Comparison of ENCODE assay signal across 1 cellular context in the genomic region with DNA sequence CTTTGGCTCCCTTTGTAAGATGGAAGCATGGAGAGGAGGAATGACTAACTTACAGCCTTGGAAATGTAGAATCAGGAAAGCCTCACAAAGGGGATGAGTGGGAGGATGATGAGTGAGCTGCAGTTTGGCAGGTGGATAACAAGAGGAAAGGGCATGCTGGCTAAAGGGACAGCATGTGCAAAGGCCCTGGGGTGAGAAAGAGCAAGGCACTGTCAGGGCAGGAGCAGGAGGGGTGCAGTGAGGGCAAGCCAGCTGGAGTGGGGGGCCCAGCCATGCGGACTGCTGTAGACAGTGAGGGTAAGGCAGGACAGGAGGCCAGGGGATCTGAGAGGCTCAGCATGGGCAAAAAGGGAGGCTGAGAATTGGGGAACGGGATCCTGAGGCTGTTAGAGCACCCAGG.
TF ChIP-seq lines count a peak whose summit lies in the region.

No MANE protein-coding gene starts in this region.

TF ChIP-seq in HEK293, 187 proteins besides CTCF, POLR2A, EP300 and RAD21 (continued from another document):
- TF ChIP-seq, protein P1, sequence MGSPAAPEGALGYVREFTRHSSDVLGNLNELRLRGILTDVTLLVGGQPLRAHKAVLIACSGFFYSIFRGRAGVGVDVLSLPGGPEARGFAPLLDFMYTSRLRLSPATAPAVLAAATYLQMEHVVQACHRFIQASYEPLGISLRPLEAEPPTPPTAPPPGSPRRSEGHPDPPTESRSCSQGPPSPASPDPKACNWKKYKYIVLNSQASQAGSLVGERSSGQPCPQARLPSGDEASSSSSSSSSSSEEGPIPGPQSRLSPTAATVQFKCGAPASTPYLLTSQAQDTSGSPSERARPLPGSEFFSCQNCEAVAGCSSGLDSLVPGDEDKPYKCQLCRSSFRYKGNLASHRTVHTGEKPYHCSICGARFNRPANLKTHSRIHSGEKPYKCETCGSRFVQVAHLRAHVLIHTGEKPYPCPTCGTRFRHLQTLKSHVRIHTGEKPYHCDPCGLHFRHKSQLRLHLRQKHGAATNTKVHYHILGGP (tag by site-specific recombination; IDR thresholded peaks at IDR 0.05) = no peak
- TF ChIP-seq ZNF501 (tag by site-specific recombination; IDR thresholded peaks at IDR 0.05) = no peak
- TF ChIP-seq, protein P2, sequence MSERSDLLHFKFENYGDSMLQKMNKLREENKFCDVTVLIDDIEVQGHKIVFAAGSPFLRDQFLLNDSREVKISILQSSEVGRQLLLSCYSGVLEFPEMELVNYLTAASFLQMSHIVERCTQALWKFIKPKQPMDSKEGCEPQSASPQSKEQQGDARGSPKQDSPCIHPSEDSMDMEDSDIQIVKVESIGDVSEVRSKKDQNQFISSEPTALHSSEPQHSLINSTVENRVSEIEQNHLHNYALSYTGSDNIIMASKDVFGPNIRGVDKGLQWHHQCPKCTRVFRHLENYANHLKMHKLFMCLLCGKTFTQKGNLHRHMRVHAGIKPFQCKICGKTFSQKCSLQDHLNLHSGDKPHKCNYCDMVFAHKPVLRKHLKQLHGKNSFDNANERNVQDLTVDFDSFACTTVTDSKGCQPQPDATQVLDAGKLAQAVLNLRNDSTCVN (tag by site-specific recombination; optimal IDR thresholded peaks at IDR 0.05) = no peak
